In the genomic region with DNA sequence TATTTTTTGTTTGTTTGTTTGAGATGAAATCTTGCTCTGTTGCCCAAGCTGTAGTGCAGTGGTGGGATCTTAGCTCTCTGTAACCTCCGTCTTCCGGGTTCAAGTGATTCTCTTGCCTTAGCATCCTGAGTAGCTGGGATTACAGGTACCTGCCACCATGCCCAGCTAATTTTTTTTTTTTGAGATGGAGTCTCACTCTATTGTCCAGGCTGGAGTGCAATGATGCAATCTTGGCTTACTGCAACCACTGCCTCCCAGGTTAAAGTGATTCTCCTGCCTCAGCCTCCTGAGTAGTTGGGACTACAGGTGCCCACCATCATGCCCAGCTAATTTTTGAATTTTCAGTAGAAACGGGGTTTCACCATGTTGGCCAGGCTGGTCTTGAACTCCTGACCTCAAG, we compare ENCODE assay signal across 3 cellular contexts.
TF ChIP-seq lines count a peak whose summit lies in the region.
"Not testable (repeated sequence)": the region's sequence is repeated elsewhere in the genome, so short reads cannot be mapped to it uniquely, and the experiment has no call there.

No MANE protein-coding gene starts in this region.

TF ChIP-seq in HEK293, 187 proteins besides CTCF, POLR2A, EP300 and RAD21:
- peak; percentile 72 for TF ChIP-seq ZNF121 (tag by site-specific recombination; IDR thresholded peaks at IDR 0.05)

TF ChIP-seq in K562, 482 proteins besides CTCF, POLR2A, EP300 and RAD21:
- not testable (repeated sequence) for TF ChIP-seq CEBPG (CRISPR knock-in tag; IDR thresholded peaks at IDR 0.05)
- peak in 1 of 2 experiments; percentile 37; a peak in 1 of 4 replicates for TF ChIP-seq CEBPG (tag; conservative IDR thresholded peaks at IDR 0.05 in 1 of 2, IDR thresholded peaks at IDR 0.05 in 1 of 2)
- TF ChIP-seq, protein P1, sequence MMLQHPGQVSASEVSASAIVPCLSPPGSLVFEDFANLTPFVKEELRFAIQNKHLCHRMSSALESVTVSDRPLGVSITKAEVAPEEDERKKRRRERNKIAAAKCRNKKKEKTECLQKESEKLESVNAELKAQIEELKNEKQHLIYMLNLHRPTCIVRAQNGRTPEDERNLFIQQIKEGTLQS (IDR thresholded peaks at IDR 0.05) = 0 out of 2 replicates have a peak, but pooled peaks have one; percentile 17
- TF ChIP-seq, protein P1 (CRISPR knock-in tag; conservative IDR thresholded peaks at IDR 0.05) = not testable (repeated sequence)

TF ChIP-seq in HepG2, 621 proteins besides CTCF, POLR2A, EP300 and RAD21:
- TF ChIP-seq ZNF121 (CRISPR knock-in tag; IDR thresholded peaks at IDR 0.05) (peak; percentile 81), ATF7 (IDR thresholded peaks at IDR 0.05) (peak; percentile 62)
- TF ChIP-seq ATF7 (CRISPR knock-in tag; IDR thresholded peaks at IDR 0.05) = not testable (repeated sequence)
